Comparison of ENCODE assay signal across 20 cellular contexts in the genomic region with DNA sequence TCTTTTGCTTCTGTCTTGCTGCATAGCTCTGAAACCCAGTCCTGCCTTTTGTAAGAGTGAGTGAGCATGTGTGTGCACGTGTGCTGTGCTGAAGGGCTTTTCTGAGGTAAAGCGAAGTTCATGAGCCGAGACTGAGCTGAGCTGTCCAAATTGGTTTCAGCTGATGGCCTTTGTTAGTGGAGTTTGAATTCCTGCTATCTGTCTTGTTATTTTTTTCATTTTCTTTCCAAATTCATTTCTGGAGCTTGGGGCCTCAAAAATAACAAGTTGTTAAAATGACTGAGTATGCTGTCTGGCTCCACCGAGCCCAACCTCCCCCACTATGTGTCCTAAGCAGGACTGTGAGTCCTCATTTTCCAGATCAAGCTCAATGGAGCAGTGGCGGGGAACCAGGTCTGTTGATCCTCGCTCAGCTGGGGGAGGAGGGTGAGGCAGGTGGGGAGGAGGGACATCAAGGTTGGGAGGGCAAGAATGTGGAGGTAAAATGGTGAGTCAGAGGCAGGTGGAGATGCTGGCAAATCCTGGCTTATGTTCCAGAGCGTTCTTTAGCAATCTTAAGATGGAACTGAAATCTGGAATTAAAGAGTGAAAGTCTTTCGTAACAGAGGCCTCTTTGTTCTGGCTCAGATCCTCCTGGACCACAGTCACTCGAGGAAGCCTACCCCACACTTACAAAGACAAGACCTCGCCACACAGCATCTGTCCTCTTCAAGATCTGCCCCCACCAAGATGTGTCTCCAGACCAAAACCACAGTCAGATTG.
DNase-seq lines count a peak whose midpoint lies in the region; ATAC-seq, FAIRE-seq and TF ChIP-seq lines count a peak whose summit lies in the region.
"Had no signal": no experiment of that assay in that cellular context is flagged by ENCODE, and none has a peak within 500 bp of the region (broad histone marks: within the 10 kb centered on the region; RNA-seq: fewer than 3 reads in every experiment).

No MANE protein-coding gene starts in this region.

- POLR2A ChIA-PET in K562 (lab: Yijun Ruan, JAX) = no interaction called here

- H3K27ac ChIP-seq in DND-41 (ENCODE audit: low read length) (no peak overlapping the region), K562 (ENCODE audit: extremely low read depth, low read depth, low read length) (no peak overlapping the region), gastroesophageal sphincter (no peak overlapping the region)
- H3K27ac ChIP-seq: parathyroid adenoma had no signal

- no peaks in the 10 kb centered on the region for H3K36me3 ChIP-seq in DND-41 (ENCODE audit: insufficient read depth, low read length)
- no peaks in the 10 kb centered on the region for H3K36me3 ChIP-seq in K562 (ENCODE audit: control insufficient read depth, insufficient read depth, low read length)
- H3K36me3 ChIP-seq in gastroesophageal sphincter = peaks cover 0 to 7% of the 10 kb centered on the region in 2 donors

- FAIRE-seq in K562 (lab: Jason Lieb, UNC) = no peak
- FAIRE-seq: colon, GM12878, H1 had no signal

- no peaks in the 10 kb centered on the region for H4K20me1 ChIP-seq in DND-41 (ENCODE audit: insufficient read depth, low read length)
- no peaks in the 10 kb centered on the region; the same call in 1 of the 2 replicates for H4K20me1 ChIP-seq in K562 (replicated peaks; ENCODE audit: control insufficient read depth, insufficient read depth, low read length)

- H3K79me2 ChIP-seq in DND-41 (ENCODE audit: insufficient read depth, low read length) (no peaks in the 10 kb centered on the region), K562 (ENCODE audit: control insufficient read depth, insufficient read depth, low read length) (no peaks in the 10 kb centered on the region)
- H3K79me2 ChIP-seq: parathyroid adenoma had no signal

- H3K4me2 ChIP-seq in DND-41 (ENCODE audit: insufficient read depth, low read length) (no peak overlapping the region), K562 (ENCODE audit: insufficient read depth, low read length) (no peak overlapping the region)

- no peaks in the 10 kb centered on the region for H3K4me1 Mint-ChIP-seq in CD14-positive monocyte

- TF ChIP-seq POLR2A in K562 (conservative IDR thresholded peaks at IDR 0.05) (no peak), gastroesophageal sphincter (IDR thresholded peaks at IDR 0.05) (no peak)

- TF ChIP-seq RAD21 in K562 (CRISPR knock-in tag; conservative IDR thresholded peaks at IDR 0.05 in 1 of 2, IDR thresholded peaks at IDR 0.05 in 1 of 2) = no peak

- DNase-seq in DND-41 = no peak
- DNase-seq in K562 (ENCODE audit: extremely low read depth in 1 of 4, low spot score in 3 of 4) = no peak
- DNase-seq in renal cortical epithelial cell (ENCODE audit: low read depth) = peak; percentile 41
- no peak for DNase-seq in activated naive CD4-positive, alpha-beta T cell (lab: John Stamatoyannopoulos, UW)
- DNase-seq in inferior parietal cortex (ENCODE audit: extremely low spot score) = no peak
- no peak for DNase-seq in CD14-positive monocyte (ENCODE audit: low spot score)
- DNase-seq in putamen (ENCODE audit: low spot score) = no peak
- DNase-seq: ACHN, head of caudate nucleus, NCI-H1694 treated with DMSO at 0.1 percent for 48 hours, NCI-H446, SHP77 treated with DMSO at 0.1 percent for 48 hours, T-helper 17 cell had no signal

- no peaks in the 10 kb centered on the region for H3K27me3 ChIP-seq in DND-41 (ENCODE audit: insufficient read depth, low read length, poor library complexity)
- H3K27me3 ChIP-seq in K562 (ENCODE audit: control insufficient read depth in 2 of 2, insufficient read depth in 2 of 2, low read length in 2 of 2) = no peaks in the 10 kb centered on the region
- no peaks in the 10 kb centered on the region for H3K27me3 ChIP-seq in gastroesophageal sphincter

- H3K4me3 ChIP-seq in DND-41 (ENCODE audit: low read depth in 1 of 2, low read length in 2 of 2) = no peak overlapping the region
- H3K4me3 ChIP-seq in K562 = no peak overlapping the region
- no peak overlapping the region for H3K4me3 ChIP-seq in gastroesophageal sphincter
- H3K4me3 ChIP-seq: GM12878 had no signal

- no peaks in the 10 kb centered on the region for H3K9me3 ChIP-seq in DND-41 (ENCODE audit: insufficient read depth, low read length, severe bottlenecking)
- H3K9me3 ChIP-seq in K562 (replicated peaks; ENCODE audit: control insufficient read depth, insufficient read depth, low read depth, low read length) = no peaks in the 10 kb centered on the region
- H3K9me3 ChIP-seq in gastroesophageal sphincter = no peaks in the 10 kb centered on the region

- H3K36me3 Mint-ChIP-seq in CD14-positive monocyte = no peaks in the 10 kb centered on the region

- CTCF ChIA-PET in K562 (lab: Yijun Ruan, JAX; ENCODE audit: low intra/inter-chr PET ratio) = no interaction called here

- intact Hi-C loops in K562 (cut with micrococcal nuclease) (no loop called here), CD14-positive monocyte (cut with micrococcal nuclease) (no loop called here)

- no peak overlapping the region for H3K9ac ChIP-seq in DND-41 (ENCODE audit: low read depth, low read length)
- H3K9ac ChIP-seq in K562 (ENCODE audit: insufficient read depth in 1 of 2, low read depth in 2 of 2, low read length in 2 of 2) = no peak overlapping the region
- H3K9ac ChIP-seq: parathyroid adenoma had no signal

- no peak for TF ChIP-seq CTCF in DND-41 (IDR thresholded peaks at IDR 0.05; ENCODE audit: borderline replicate concordance, extremely low read depth, low read length, poor library complexity, severe bottlenecking)
- no peak for TF ChIP-seq CTCF in K562 (IDR thresholded peaks at IDR 0.05 in 2 of 3, conservative IDR thresholded peaks at IDR 0.05 in 1 of 3; ENCODE audit: insufficient read depth in 2 of 3, low read depth in 1 of 3, low read length in 3 of 3)
- TF ChIP-seq CTCF in gastroesophageal sphincter (IDR thresholded peaks at IDR 0.05) = no peak
- no peak for TF ChIP-seq CTCF in CD14-positive monocyte (IDR thresholded peaks at IDR 0.05)

- H2AFZ ChIP-seq in DND-41 (ENCODE audit: low read depth, low read length) (no peak overlapping the region), K562 (ENCODE audit: low read depth, low read length) (no peak overlapping the region)
- H2AFZ ChIP-seq: parathyroid adenoma had no signal

- H3K4me1 ChIP-seq in DND-41 (ENCODE audit: insufficient read depth, low read length) (no peaks in the 10 kb centered on the region), K562 (replicated peaks in 1 of 2; ENCODE audit: control insufficient read depth in 2 of 2, insufficient read depth in 2 of 2, low read length in 2 of 2) (peaks cover 6 to 7% of the 10 kb centered on the region in 2 experiments; a peak in 2 of 5 replicates), gastroesophageal sphincter (no peaks in the 10 kb centered on the region)
- H3K4me1 ChIP-seq: parathyroid adenoma had no signal

- H3K4me3 Mint-ChIP-seq in CD14-positive monocyte = no peak overlapping the region
- H3K4me3 Mint-ChIP-seq: stimulated activated naive CD8-positive, alpha-beta T cell treated with anti-CD3 and anti-CD28 coated beads, Interleukin-15, Interleukin-2, amounts not matched to agents 100 ng/mL and 50 ng/mL, for 24 hours; T-helper 17 cell had no signal

- in situ Hi-C loops in K562 (cut with MboI) = no loop called here

- H3K9me3 Mint-ChIP-seq in CD14-positive monocyte = peaks cover 0 to 3% (median 0%) of the 10 kb centered on the region in 7 donors
- H3K9me3 Mint-ChIP-seq: activated T-helper 2 cell treated with anti-CD3 and anti-CD28 coated beads, Interferon-gamma antibody, Interleukin-2, Interleukin-4, amounts not matched to agents 10 μg/mL and 5 μg/mL and 100 μg/mL, durations not matched to agents 14 hours and 24 hours and 36 hours; stimulated activated naive CD8-positive, alpha-beta T cell treated with anti-CD3 and anti-CD28 coated beads, Interleukin-15, Interleukin-2, amounts not matched to agents 100 ng/mL and 50 ng/mL, for 24 hours had no signal

- H3K27ac Mint-ChIP-seq in CD14-positive monocyte = no peak overlapping the region
- H3K27ac Mint-ChIP-seq: activated T-helper 2 cell treated with anti-CD3 and anti-CD28 coated beads, Interferon-gamma antibody, Interleukin-2, Interleukin-4, amounts not matched to agents 10 μg/mL and 5 μg/mL and 100 μg/mL, durations not matched to agents 14 hours and 24 hours and 36 hours; stimulated activated naive CD8-positive, alpha-beta T cell treated with anti-CD3 and anti-CD28 coated beads, Interleukin-15, Interleukin-2, amounts not matched to agents 100 ng/mL and 50 ng/mL, for 24 hours; T-helper 17 cell had no signal

- peaks cover 0 to 2% (median 0%) of the 10 kb centered on the region in 3 donors for H3K27me3 Mint-ChIP-seq in CD14-positive monocyte (ENCODE audit: low read depth in 3 of 3)
- H3K27me3 Mint-ChIP-seq: stimulated activated naive CD8-positive, alpha-beta T cell treated with anti-CD3 and anti-CD28 coated beads, Interleukin-15, Interleukin-2, amounts not matched to agents 100 ng/mL and 50 ng/mL, for 24 hours; T-helper 17 cell had no signal

- peak; percentile 39; the same call in 1 of the 3 replicates for ATAC-seq in DND-41 (ENCODE audit: insufficient read depth, low read depth)
- no peak for ATAC-seq in K562
- peak; percentile 58 for ATAC-seq in gastroesophageal sphincter
- ATAC-seq: GM12878, T-helper 17 cell had no signal

- WGBS in K562 (ENCODE audit: insufficient coverage, low coverage, missing lambda C conversion rate) = 59% methylated on average over 10 of the region's 10 CpGs
- WGBS in gastroesophageal sphincter (ENCODE audit: low coverage in 1 of 2), 2 donors = 37 to 39% methylated on average over 6 of the region's 10 CpGs

- TF ChIP-seq EP300 in K562 (IDR thresholded peaks at IDR 0.05; ENCODE audit: low read length) (no peak), gastroesophageal sphincter (IDR thresholded peaks at IDR 0.05) (no peak)

- H3K9me1 ChIP-seq in K562 (ENCODE audit: control insufficient read depth, insufficient read depth, low read length) = no peaks in the 10 kb centered on the region

- no TSS peak for BruUV-seq in K562 (replicated peaks; lab: Mats Ljungman, UMichigan)

TF ChIP-seq in K562, 482 proteins besides CTCF, POLR2A, EP300 and RAD21 (continues in another document):
- no peak for TF ChIP-seq ZNF23 (CRISPR knock-in tag; IDR thresholded peaks at IDR 0.05)
- TF ChIP-seq NKRF (IDR thresholded peaks at IDR 0.05; ENCODE audit: borderline replicate concordance) = no peak
